ENCODE assay signal across 14 cellular contexts in the genomic region with DNA sequence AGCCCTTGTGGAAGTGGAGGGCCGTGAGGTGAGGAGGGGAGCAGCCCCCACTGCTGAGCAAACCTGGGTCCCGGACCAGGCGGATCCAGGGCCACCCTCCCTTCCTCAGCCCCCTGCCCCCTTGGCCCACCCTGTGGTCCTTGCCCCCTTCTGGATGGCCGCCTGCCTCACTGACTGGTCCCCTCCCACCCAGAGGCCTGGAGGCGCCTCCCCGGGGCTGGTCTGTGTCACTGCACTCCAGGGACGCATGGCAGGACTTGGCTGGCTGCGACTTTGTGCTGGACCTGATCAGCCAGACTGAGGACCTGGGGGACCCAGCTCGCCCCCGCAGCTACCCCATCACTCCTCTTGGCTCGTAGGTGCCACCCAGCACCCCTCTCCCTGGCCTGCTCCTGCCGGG. TPM values are rescaled to one million over a fixed set of nuclear protein-coding genes. Genes with fewer than 3 reads are reported as not detected.
DNase-seq lines count a peak whose midpoint lies in the region; ATAC-seq and TF ChIP-seq lines count a peak whose summit lies in the region.
"Had no signal": no experiment of that assay in that cellular context is flagged by ENCODE, and none has a peak within 500 bp of the region (broad histone marks: within the 10 kb centered on the region; RNA-seq: fewer than 3 reads in every experiment).

No MANE protein-coding gene starts in this region.

- TF ChIP-seq POLR2A in vagina (IDR thresholded peaks at IDR 0.05) = no peak

- H3K4me3 Mint-ChIP-seq in WTC11 (no peak overlapping the region), nephron progenitor cell (no peak overlapping the region)
- H3K4me3 Mint-ChIP-seq: activated CD4-positive, alpha-beta memory T cell treated with anti-CD3 and anti-CD28 coated beads, Interleukin-2, amount 10 ng/mL, durations not matched to agents 7 days and 5 days had no signal

- ATAC-seq in WTC11 = peak; percentile 77

- H3K4me1 Mint-ChIP-seq in WTC11 (no peaks in the 10 kb centered on the region), nephron progenitor cell (no peaks in the 10 kb centered on the region)
- H3K4me1 Mint-ChIP-seq: activated CD4-positive, alpha-beta memory T cell treated with anti-CD3 and anti-CD28 coated beads, Interleukin-2, amount 10 ng/mL, durations not matched to agents 7 days and 5 days had no signal

- H3K4me3 ChIP-seq in vagina = no peak overlapping the region
- H3K4me3 ChIP-seq: lung, spleen had no signal

- CTCF ChIA-PET in WTC11 (lab: Charles Lee) = interaction anchor here (0.8 to 19.0 kb wide), 18 partner anchors 9 to 216 kb away, joined by 3 to 304 read pairs (median 6); a partner anchor contains a TSS

- no peaks in the 10 kb centered on the region for H3K9me3 ChIP-seq in vagina
- H3K9me3 ChIP-seq: spleen had no signal

- POLR2A ChIA-PET in WTC11 (lab: Charles Lee) = no interaction called here

- H3K36me3 Mint-ChIP-seq in WTC11 (no peaks in the 10 kb centered on the region), nephron progenitor cell (ENCODE audit: low read depth) (no peaks in the 10 kb centered on the region)

- H3K9me3 Mint-ChIP-seq in WTC11 = no peaks in the 10 kb centered on the region
- no peaks in the 10 kb centered on the region for H3K9me3 Mint-ChIP-seq in nephron progenitor cell
- H3K9me3 Mint-ChIP-seq: activated CD4-positive, alpha-beta memory T cell treated with anti-CD3 and anti-CD28 coated beads, Interleukin-2, amount 10 ng/mL, durations not matched to agents 7 days and 5 days had no signal

- no peaks in the 10 kb centered on the region for H3K4me1 ChIP-seq in vagina
- H3K4me1 ChIP-seq: spleen had no signal

- H3K27me3 Mint-ChIP-seq in WTC11 (ENCODE audit: low read depth) = no peaks in the 10 kb centered on the region
- H3K27me3 Mint-ChIP-seq in nephron progenitor cell (ENCODE audit: low read depth, poor library complexity) = peaks cover 12% of the 10 kb centered on the region
- H3K27me3 Mint-ChIP-seq: activated CD4-positive, alpha-beta memory T cell treated with anti-CD3 and anti-CD28 coated beads, Interleukin-2, amount 10 ng/mL, durations not matched to agents 7 days and 5 days had no signal

- intact Hi-C loops in vagina (cut with DNase I) = no loop called here

- H3K27me3 ChIP-seq in vagina = no peaks in the 10 kb centered on the region
- H3K27me3 ChIP-seq: spleen had no signal

- DNase-seq in DMS 273 (lab: John Stamatoyannopoulos, UW; ENCODE audit: unreplicated experiment) (peak; percentile 51), DMS 273 treated with DMSO at 0.1 percent for 48 hours (lab: John Stamatoyannopoulos, UW) (no peak), HuH-7 (ENCODE audit: low spot score) (peak; percentile 97), WTC11 (ENCODE audit: low spot score) (peak; percentile 65), nephron progenitor cell (peak; percentile 33), vagina (ENCODE audit: extremely low spot score in 2 of 2) (no peak), DMS153 treated with DMSO at 0.1 percent for 48 hours (lab: John Stamatoyannopoulos, UW; ENCODE audit: unreplicated experiment) (no peak)
- no peak for DNase-seq in activated CD4-positive, alpha-beta T cell treated with anti-CD3 and anti-CD28 coated beads for 48 hours
- DNase-seq: activated CD4-positive, alpha-beta memory T cell treated with anti-CD3 and anti-CD28 coated beads, Interleukin-2, amount 10 ng/mL, durations not matched to agents 7 days and 5 days; activated effector memory CD4-positive, alpha-beta T cell treated with anti-CD3 and anti-CD28 coated beads, Interleukin-2, amount 50 U/mL, for 16 hours; NCI-H1694; spleen had no signal

- H3K27ac Mint-ChIP-seq in WTC11 (no peak overlapping the region), nephron progenitor cell (no peak overlapping the region)
- H3K27ac Mint-ChIP-seq: activated CD4-positive, alpha-beta memory T cell treated with anti-CD3 and anti-CD28 coated beads, Interleukin-2, amount 10 ng/mL, durations not matched to agents 7 days and 5 days had no signal

- H3K36me3 ChIP-seq in vagina = peaks cover 0 to 46% of the 10 kb centered on the region in 2 donors

- H3K27ac ChIP-seq in vagina = no peak overlapping the region
- H3K27ac ChIP-seq: 22Rv1, spleen had no signal

- TF ChIP-seq CTCF in WTC11 (IDR thresholded peaks at IDR 0.05) (no peak), nephron progenitor cell (IDR thresholded peaks at IDR 0.05) (no peak), vagina (IDR thresholded peaks at IDR 0.05) (no peak)

TF ChIP-seq in WTC11, 78 proteins besides CTCF, POLR2A, EP300 and RAD21:
- TF ChIP-seq RORB (CRISPR knock-in tag; IDR thresholded peaks at IDR 0.05) = no peak
- 0 out of 2 replicates have a peak, but pooled peaks have one; percentile 21 for TF ChIP-seq ZNF121 (CRISPR knock-in tag; IDR thresholded peaks at IDR 0.05)

RNA-seq across cellular contexts. Expression of a gene that starts 19.2 kb away (rescaled TPM):
- total RNA-seq in WTC11 (2021) (0.05 TPM in 1 of 3 replicates, not detected in the others), vagina (2.2 TPM)
- total RNA-seq: activated CD4-positive, alpha-beta memory T cell treated with anti-CD3 and anti-CD28 coated beads, Interleukin-2, amount 10 ng/mL, durations not matched to agents 7 days and 5 days had no signal

RNA-seq across cellular contexts. Expression of a gene that starts 26.4 kb away (rescaled TPM):
- total RNA-seq in WTC11 (2021) (35.6 to 51.1 TPM (median 51.0 TPM) in 3 replicates), vagina (160 TPM)

RNA-seq across cellular contexts. Expression of a gene that starts 52.9 kb away (rescaled TPM):
- 48.9 to 53.1 TPM (median 51.0 TPM) in 3 replicates for total RNA-seq in WTC11 (2021)
- 44.0 TPM for total RNA-seq in vagina

RNA-seq across cellular contexts. Expression of a gene that starts 53.1 kb away (rescaled TPM):
- total RNA-seq in WTC11 (2021) = 67.5 to 86.8 TPM (median 72.0 TPM) in 3 replicates
- total RNA-seq in vagina = 79.1 TPM

Comparison
In these comparisons a context has a peak if more than half of its experiments do, and no peak if none do; other contexts are left out.
1. DNase-seq: peak in DMS 273 (single experiment), HuH-7 (single experiment), WTC11 (single experiment) and nephron progenitor cell (single experiment); none in DMS 273 treated with DMSO at 0.1 percent for 48 hours (single experiment), activated CD4-positive, alpha-beta T cell treated with anti-CD3 and anti-CD28 coated beads for 48 hours (single experiment), vagina (0 of 2) and DMS153 treated with DMSO at 0.1 percent for 48 hours (single experiment).